ENCODE assay signal across 18 cellular contexts in the genomic region with DNA sequence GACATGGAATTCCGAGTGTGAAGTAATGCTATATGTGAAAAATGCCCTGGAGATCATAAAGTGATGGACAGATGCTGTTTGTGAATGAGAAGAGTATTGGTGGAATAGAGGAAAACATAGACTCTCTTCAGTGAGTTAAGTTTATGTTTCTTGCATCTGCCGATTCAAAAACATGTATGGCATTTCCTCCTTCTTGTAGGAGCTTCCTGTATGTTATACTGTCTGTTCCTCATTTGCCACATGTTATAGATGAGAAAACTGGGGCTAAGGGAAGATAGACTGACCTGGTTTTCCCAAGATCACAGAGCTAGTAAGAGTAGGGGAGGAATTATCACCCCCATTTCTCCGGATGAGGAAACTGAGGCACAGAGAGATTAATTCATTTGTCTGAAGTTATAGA. TPM values are rescaled to one million over a fixed set of nuclear protein-coding genes. Genes with fewer than 3 reads are reported as not detected.
DNase-seq lines count a peak whose midpoint lies in the region; ATAC-seq and TF ChIP-seq lines count a peak whose summit lies in the region.
"Had no signal": no experiment of that assay in that cellular context is flagged by ENCODE, and none has a peak within 500 bp of the region (broad histone marks: within the 10 kb centered on the region; RNA-seq: fewer than 3 reads in every experiment).

No MANE protein-coding gene starts in this region.

- H3K36me3 ChIP-seq in fibroblast of lung (ENCODE audit: control insufficient read depth, insufficient read depth, low read length), result no peaks in the 10 kb centered on the region
- H3K36me3 ChIP-seq in sigmoid colon, result no peaks in the 10 kb centered on the region
- H3K36me3 ChIP-seq: neutrophil, SJCRH30, stomach, vagina had no signal

- peaks cover 32% of the 10 kb centered on the region for H3K4me1 Mint-ChIP-seq in stimulated activated naive CD8-positive, alpha-beta T cell treated with anti-CD3 and anti-CD28 coated beads, Interleukin-15, Interleukin-2, amounts not matched to agents 100 ng/mL and 50 ng/mL, for 24 hours (ENCODE audit: low read depth)

- H3K9ac ChIP-seq in fibroblast of lung (ENCODE audit: insufficient read depth, low read length), result no peak overlapping the region

- H3K27ac ChIP-seq in fibroblast of lung (ENCODE audit: insufficient read depth, low read length) (no peak overlapping the region), sigmoid colon (peak overlapping the region in 1 of 4 donors; percentile 50)
- H3K27ac ChIP-seq: neutrophil, SJCRH30, stomach, vagina, VCaP had no signal

- TF ChIP-seq CTCF in fibroblast of lung (conservative IDR thresholded peaks at IDR 0.05 in 1 of 2, IDR thresholded peaks at IDR 0.05 in 1 of 2; ENCODE audit: low read depth in 1 of 2, low read length in 2 of 2) (no peak), sigmoid colon (IDR thresholded peaks at IDR 0.05) (no peak)

- H3K27me3 Mint-ChIP-seq in stimulated activated naive CD8-positive, alpha-beta T cell treated with anti-CD3 and anti-CD28 coated beads, Interleukin-15, Interleukin-2, amounts not matched to agents 100 ng/mL and 50 ng/mL, for 24 hours, result no peaks in the 10 kb centered on the region

- peak overlapping the region; percentile 52 for H2AFZ ChIP-seq in fibroblast of lung (ENCODE audit: low read length)

- H3K36me3 Mint-ChIP-seq in stimulated activated naive CD8-positive, alpha-beta T cell treated with anti-CD3 and anti-CD28 coated beads, Interleukin-15, Interleukin-2, amounts not matched to agents 100 ng/mL and 50 ng/mL, for 24 hours (ENCODE audit: low read depth), result no peaks in the 10 kb centered on the region

- DNase-seq in stimulated activated naive CD8-positive, alpha-beta T cell treated with anti-CD3 and anti-CD28 coated beads, Interleukin-15, Interleukin-2, amounts not matched to agents 100 U/mL and 50 U/mL, for 24 hours, result no peak
- peak; percentile 29 for DNase-seq in SIG-M5 (lab: John Stamatoyannopoulos, UW)
- peak in 1 of 2 donors; percentile 16 for DNase-seq in fibroblast of lung (ENCODE audit: low read depth in 2 of 2)
- no peak for DNase-seq in sigmoid colon
- DNase-seq in Ammon's horn (ENCODE audit: low spot score), result no peak
- DNase-seq in DMS114 treated with DMSO at 0.1 percent for 48 hours (lab: John Stamatoyannopoulos, UW; ENCODE audit: unreplicated experiment), result no peak
- DNase-seq: activated gamma-delta T cell treated with Interleukin-2 at 50 U/mL for 16 hours, Karpas-422, NCI-H2081, NCI-H82, SJCRH30, stomach had no signal

- H3K4me3 ChIP-seq in fibroblast of lung (replicated peaks in 1 of 4; ENCODE audit: control extremely low read depth in 1 of 4, insufficient read depth in 1 of 4, low read depth in 3 of 4, low read length in 4 of 4), result no peak overlapping the region
- no peak overlapping the region for H3K4me3 ChIP-seq in sigmoid colon
- H3K4me3 ChIP-seq: lung, SJCRH30, stomach, vagina had no signal

- peak overlapping the region; percentile 30 for H3K27ac Mint-ChIP-seq in stimulated activated naive CD8-positive, alpha-beta T cell treated with anti-CD3 and anti-CD28 coated beads, Interleukin-15, Interleukin-2, amounts not matched to agents 100 ng/mL and 50 ng/mL, for 24 hours

- no peaks in the 10 kb centered on the region for H4K20me1 ChIP-seq in fibroblast of lung (ENCODE audit: control insufficient read depth, extremely low read depth, insufficient read depth, low read length)

- no peak for TF ChIP-seq POLR2A in sigmoid colon (IDR thresholded peaks at IDR 0.05)

- no peak for TF ChIP-seq EP300 in sigmoid colon (IDR thresholded peaks at IDR 0.05)

- H3K4me3 Mint-ChIP-seq in stimulated activated naive CD8-positive, alpha-beta T cell treated with anti-CD3 and anti-CD28 coated beads, Interleukin-15, Interleukin-2, amounts not matched to agents 100 ng/mL and 50 ng/mL, for 24 hours, result no peak overlapping the region

- H3K4me1 ChIP-seq in fibroblast of lung (ENCODE audit: control insufficient read depth, extremely low read depth, insufficient read depth, low read length), result peaks cover 6% of the 10 kb centered on the region
- peaks cover 0 to 7% (median 3%) of the 10 kb centered on the region in 4 donors for H3K4me1 ChIP-seq in sigmoid colon
- H3K4me1 ChIP-seq: vagina had no signal

- 60 to 82% methylated on average over 3 of the region's 3 CpGs for WGBS in sigmoid colon, 2 donors

- intact Hi-C loops in sigmoid colon (cut with DNase I), result no loop called here

- ATAC-seq in stimulated activated naive CD8-positive, alpha-beta T cell treated with anti-CD3 and anti-CD28 coated beads, Interleukin-15, Interleukin-2, amounts not matched to agents 100 U/mL and 50 U/mL, for 24 hours, result no peak
- no peak for ATAC-seq in GM18858 (IDR thresholded peaks at IDR 0.05; ENCODE audit: unreplicated experiment)

- H3K9me3 ChIP-seq in fibroblast of lung (ENCODE audit: control insufficient read depth, insufficient read depth, low read depth, low read length) (no peaks in the 10 kb centered on the region), sigmoid colon (no peaks in the 10 kb centered on the region)
- H3K9me3 ChIP-seq: neutrophil, SJCRH30, stomach, vagina had no signal

- H3K9me3 Mint-ChIP-seq in stimulated activated naive CD8-positive, alpha-beta T cell treated with anti-CD3 and anti-CD28 coated beads, Interleukin-15, Interleukin-2, amounts not matched to agents 100 ng/mL and 50 ng/mL, for 24 hours, result no peaks in the 10 kb centered on the region

- no peaks in the 10 kb centered on the region for H3K79me2 ChIP-seq in fibroblast of lung (ENCODE audit: control insufficient read depth, insufficient read depth, low read length)

- H3K27me3 ChIP-seq in fibroblast of lung (ENCODE audit: control insufficient read depth, insufficient read depth, low read length) (no peaks in the 10 kb centered on the region), sigmoid colon (no peaks in the 10 kb centered on the region)
- H3K27me3 ChIP-seq: neutrophil, SJCRH30, stomach, vagina had no signal

- no peak overlapping the region for H3K4me2 ChIP-seq in fibroblast of lung (ENCODE audit: extremely low read depth, insufficient read depth, low read length)

RNA-seq across cellular contexts. Expression of a gene that starts 41.1 kb away (rescaled TPM):
- total RNA-seq in fibroblast of lung (not detected in 2 replicates), sigmoid colon (not detected)
- polyA plus RNA-seq in fibroblast of lung (not detected in 2 replicates), sigmoid colon (not detected)
- not detected in 2 replicates for polyA plus RNA-seq in fibroblast of lung (2012)
- not detected in 2 replicates for polyA minus RNA-seq in fibroblast of lung (ENCODE audit: low replicate concordance)
- total RNA-seq: lung, SJCRH30, stomach, vagina had no signal

RNA-seq across cellular contexts. Expression of a gene that starts 52.0 kb away (rescaled TPM):
- total RNA-seq in fibroblast of lung, result not detected in 2 replicates
- not detected in 2 replicates for polyA plus RNA-seq in fibroblast of lung
- not detected in 2 replicates for polyA plus RNA-seq in fibroblast of lung (2012)
- polyA minus RNA-seq in fibroblast of lung (ENCODE audit: low replicate concordance), result not detected in 2 replicates
- 10 to 100 TPM in 2 of 4 donors, 1 to 10 TPM in 2; 1.7 to 11.1 (median 8.2) TPM for total RNA-seq in sigmoid colon
- polyA plus RNA-seq in sigmoid colon, result 10 to 100 TPM in 1 of 3 donors, 1 to 10 TPM in 2; 1.6 to 16.8 (median 2.8) TPM

RNA-seq across cellular contexts. Expression of a gene that starts 53.8 kb away (rescaled TPM):
- total RNA-seq in fibroblast of lung (not detected in 2 replicates), sigmoid colon (not detected)
- polyA plus RNA-seq in fibroblast of lung (not detected in 2 replicates), sigmoid colon (under 1 TPM in 1 of 3 donors, not detected in 2; 0.10 TPM)
- not detected in 2 replicates for polyA plus RNA-seq in fibroblast of lung (2012)
- not detected in 2 replicates for polyA minus RNA-seq in fibroblast of lung (ENCODE audit: low replicate concordance)
- total RNA-seq: SJCRH30, vagina had no signal
